In the genomic region with DNA sequence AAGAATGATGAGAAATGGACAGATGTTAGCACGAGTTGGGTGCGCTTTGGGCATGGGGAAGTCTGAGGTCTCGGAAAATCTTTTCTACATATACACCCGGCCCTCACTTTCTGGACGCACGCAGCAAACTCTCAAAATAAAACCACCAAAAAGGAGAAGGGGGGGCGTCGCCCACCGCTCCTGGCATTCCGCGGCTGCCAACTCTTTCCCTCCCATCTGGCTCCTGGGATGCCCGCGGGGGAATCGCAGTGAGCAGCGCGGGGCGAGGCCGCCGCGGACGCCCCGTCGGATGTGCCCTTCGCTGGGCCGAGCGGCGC, we compare ENCODE assay signal across 8 cellular contexts. TPM values are rescaled to one million over a fixed set of nuclear protein-coding genes. Genes with fewer than 3 reads are reported as not detected.
DNase-seq lines count a peak whose midpoint lies in the region; ATAC-seq and TF ChIP-seq lines count a peak whose summit lies in the region.

No MANE protein-coding gene starts in this region.

- H3K4me1 ChIP-seq in mesodermal cell (ENCODE audit: control insufficient read depth, insufficient read depth, low read length, poor library complexity, severe bottlenecking) (peaks cover 32% of the 10 kb centered on the region), urinary bladder (ENCODE audit: insufficient read depth) (no peaks in the 10 kb centered on the region)

- H3K27ac ChIP-seq in mesodermal cell (ENCODE audit: low read depth, low read length, severe bottlenecking) (no peak overlapping the region), urinary bladder (ENCODE audit: low read depth) (peak overlapping the region; percentile 96)

- H3K9me3 ChIP-seq in mesodermal cell (ENCODE audit: control insufficient read depth, low read length) = no peaks in the 10 kb centered on the region

- H3K36me3 Mint-ChIP-seq in activated T-cell treated with anti-CD3 and anti-CD28 coated beads, Interleukin-2, amount 50 U/mL, for 4 hours (ENCODE audit: insufficient read depth) = no peaks in the 10 kb centered on the region

- H3K36me3 ChIP-seq in mesodermal cell (ENCODE audit: control insufficient read depth, insufficient read depth, low read length) (peaks cover 35% of the 10 kb centered on the region), urinary bladder (ENCODE audit: insufficient read depth) (no peaks in the 10 kb centered on the region)

- DNase-seq in activated T-cell treated with anti-CD3 and anti-CD28 coated beads, Interleukin-2, amount 50 U/mL, for 4 hours = no peak
- DNase-seq in activated T-cell treated with anti-CD3 and anti-CD28 coated beads for 4 hours (no peak), choroid plexus epithelial cell (ENCODE audit: low read depth) (peak; percentile 39), NCI-H2081 (lab: John Stamatoyannopoulos, UW) (no peak), epidermal melanocyte (ENCODE audit: insufficient read length, low spot score) (no peak)

- TF ChIP-seq CTCF in choroid plexus epithelial cell (conservative IDR thresholded peaks at IDR 0.05; ENCODE audit: low read depth, low read length) = no peak

- WGBS in mesodermal cell (ENCODE audit: insufficient coverage in 2 of 2), 2 experiments = 13 to 24% methylated on average over 16 to 18 of the region's 27 CpGs
- 5% methylated on average over 27 of the region's 27 CpGs for WGBS in urinary bladder

- peaks cover 56% of the 10 kb centered on the region for H3K27me3 Mint-ChIP-seq in activated T-cell treated with anti-CD3 and anti-CD28 coated beads, Interleukin-2, amount 50 U/mL, for 4 hours (ENCODE audit: low read depth)

- H3K4me3 Mint-ChIP-seq in activated T-cell treated with anti-CD3 and anti-CD28 coated beads, Interleukin-2, amount 50 U/mL, for 4 hours = peak overlapping the region; percentile 50

- peak overlapping the region; percentile 98 for H3K4me3 ChIP-seq in choroid plexus epithelial cell (ENCODE audit: low read depth, low read length)
- peak overlapping the region; percentile 63 for H3K4me3 ChIP-seq in mesodermal cell (ENCODE audit: extremely low read depth, insufficient read depth, low read length, poor library complexity, severe bottlenecking)
- H3K4me3 ChIP-seq in urinary bladder (ENCODE audit: low read depth, low read length) = peak overlapping the region; percentile 71

- ATAC-seq in activated T-cell treated with anti-CD3 and anti-CD28 coated beads, Interleukin-2, amount 50 U/mL, for 4 hours = no peak
- ATAC-seq in GM21423 (IDR thresholded peaks at IDR 0.05; ENCODE audit: unreplicated experiment) = no peak

- H3K9me3 Mint-ChIP-seq in activated T-cell treated with anti-CD3 and anti-CD28 coated beads, Interleukin-2, amount 50 U/mL, for 4 hours = no peaks in the 10 kb centered on the region

- peaks cover 11% of the 10 kb centered on the region for H3K4me1 Mint-ChIP-seq in activated T-cell treated with anti-CD3 and anti-CD28 coated beads, Interleukin-2, amount 50 U/mL, for 4 hours (ENCODE audit: low read depth)

RNA-seq across cellular contexts. Expression of gene IGFBP7, which starts 0.7 kb away (rescaled TPM):
- under 1 TPM; 0.56 to 0.73 (median 0.63) TPM for total RNA-seq in activated T-cell treated with anti-CD3 and anti-CD28 coated beads, Interleukin-2, amount 50 U/mL, for 4 hours
- 343 TPM for polyA plus RNA-seq in mesodermal cell (2013, experiment 1 of 2)
- polyA plus RNA-seq in mesodermal cell (2013, experiment 2 of 2) = 351 TPM
- 288 TPM for total RNA-seq in urinary bladder
- polyA plus RNA-seq in urinary bladder = 1,554 TPM

Comparison
In these comparisons a context has a peak if more than half of its experiments do, and no peak if none do; other contexts are left out.
1. RNA of gene IGFBP7, which starts 0.7 kb away (total RNA-seq): 288 TPM in urinary bladder (single experiment); 0.56 to 0.73 TPM in activated T-cell treated with anti-CD3 and anti-CD28 coated beads, Interleukin-2, amount 50 U/mL, for 4 hours; every median in the first group is over 100 times any median in the second.
2. Peak in every context shown above with its lines, with median percentiles within 50 percentile points of each other: H3K4me3 ChIP-seq.